In genomic region chr10:44180321-44181154, GRCh38 we compare ENCODE assay signal across 12 cellular contexts.
DNase-seq lines count a peak whose midpoint lies in the region; ATAC-seq and TF ChIP-seq lines count a peak whose summit lies in the region.
"Had no signal": no experiment of that assay in that cellular context is flagged by ENCODE, and none has a peak within 500 bp of the region (broad histone marks: within the 10 kb centered on the region; RNA-seq: fewer than 3 reads in every experiment).

No MANE protein-coding gene starts in this region.

- TF ChIP-seq EP300 in gastroesophageal sphincter (IDR thresholded peaks at IDR 0.05), result no peak

- H3K9ac ChIP-seq in SK-N-MC (ENCODE audit: insufficient read length), result no peak overlapping the region

- 37 to 56% methylated on average over 3 to 6 of the region's 10 CpGs for WGBS in gastroesophageal sphincter (ENCODE audit: low coverage in 1 of 2), 2 donors

- peaks cover 0 to 32% (median 0%) of the 10 kb centered on the region in 3 donors for H3K4me1 ChIP-seq in gastroesophageal sphincter

- H3K4me1 Mint-ChIP-seq in natural killer cell, result no peaks in the 10 kb centered on the region
- no peaks in the 10 kb centered on the region for H3K4me1 Mint-ChIP-seq in activated T-cell treated with anti-CD3 and anti-CD28 coated beads, Interleukin-2, amount 50 U/mL, for 24 hours (ENCODE audit: low read depth)
- H3K4me1 Mint-ChIP-seq: stimulated activated memory B cell treated with anti-CD40 and anti-IgM and Interleukin-4, amounts not matched to agents 10 μg/mL and 1 μg/mL and 100 μg/mL, for 72 hours had no signal

- peak; percentile 85 for ATAC-seq in gastroesophageal sphincter
- no peak for ATAC-seq in natural killer cell
- ATAC-seq: left lobe of liver; stimulated activated memory B cell treated with anti-CD40 and anti-IgM and Interleukin-4, amounts not matched to agents 10 μg/mL and 1 μg/mL and 100 μg/mL, for 72 hours had no signal

- H3K36me3 ChIP-seq in SK-N-MC (ENCODE audit: insufficient read depth, low read length) (no peaks in the 10 kb centered on the region), gastroesophageal sphincter (no peaks in the 10 kb centered on the region)

- H3K27me3 ChIP-seq in gastroesophageal sphincter, result no peaks in the 10 kb centered on the region

- no peaks in the 10 kb centered on the region for H3K9me3 Mint-ChIP-seq in natural killer cell
- no peaks in the 10 kb centered on the region for H3K9me3 Mint-ChIP-seq in activated T-cell treated with anti-CD3 and anti-CD28 coated beads, Interleukin-2, amount 50 U/mL, for 24 hours

- H3K4me3 Mint-ChIP-seq in natural killer cell, result no peak overlapping the region
- no peak overlapping the region for H3K4me3 Mint-ChIP-seq in activated T-cell treated with anti-CD3 and anti-CD28 coated beads, Interleukin-2, amount 50 U/mL, for 24 hours
- H3K4me3 Mint-ChIP-seq: stimulated activated memory B cell treated with anti-CD40 and anti-IgM and Interleukin-4, amounts not matched to agents 10 μg/mL and 1 μg/mL and 100 μg/mL, for 72 hours had no signal

- H3K9me3 ChIP-seq in SK-N-MC (ENCODE audit: low read depth, low read length), result no peaks in the 10 kb centered on the region
- H3K9me3 ChIP-seq in gastroesophageal sphincter, result no peaks in the 10 kb centered on the region

- intact Hi-C loops in natural killer cell (cut with micrococcal nuclease), result no loop called here

- no peak for TF ChIP-seq CTCF in gastroesophageal sphincter (IDR thresholded peaks at IDR 0.05)
- no peak for TF ChIP-seq CTCF in natural killer cell (IDR thresholded peaks at IDR 0.05)
- no peak for TF ChIP-seq CTCF in GM13977 (IDR thresholded peaks at IDR 0.05; ENCODE audit: extremely low read depth, insufficient read depth, missing control alignments)

- DNase-seq in G401 (ENCODE audit: low spot score) (peak; percentile 45), SK-N-MC (ENCODE audit: low read depth, low spot score) (no peak), smooth muscle cell of the brain vasculature (ENCODE audit: low read depth, low spot score) (peak; percentile 93), natural killer cell (no peak), midbrain (lab: John Stamatoyannopoulos, UW) (no peak), GM13977 (ENCODE audit: low spot score) (no peak)
- no peak for DNase-seq in activated T-cell treated with anti-CD3 and anti-CD28 coated beads, Interleukin-2, amount 50 U/mL, for 24 hours
- DNase-seq: NCI-H526 had no signal

- H3K4me3 ChIP-seq in SK-N-MC (no peak overlapping the region), gastroesophageal sphincter (no peak overlapping the region)
- H3K4me3 ChIP-seq: skin epidermis had no signal

- in situ Hi-C loops in G401 (cut with HindIII; ENCODE audit: low sequenced_read_pairs), result no loop called here
- in situ Hi-C loops in GM13977 (cut with MboI; ENCODE audit: low pct_unique_long_range_greater_than_20kb, low sequenced_read_pairs, unreplicated experiment), result loop anchor here (25.0 kb wide), 1 partner anchor 107 kb away; no protein-coding TSS in a partner anchor

- no peak overlapping the region for H3K27ac Mint-ChIP-seq in natural killer cell
- H3K27ac Mint-ChIP-seq in activated T-cell treated with anti-CD3 and anti-CD28 coated beads, Interleukin-2, amount 50 U/mL, for 24 hours, result no peak overlapping the region
- H3K27ac Mint-ChIP-seq: stimulated activated memory B cell treated with anti-CD40 and anti-IgM and Interleukin-4, amounts not matched to agents 10 μg/mL and 1 μg/mL and 100 μg/mL, for 72 hours had no signal

- H3K36me3 Mint-ChIP-seq in natural killer cell, result no peaks in the 10 kb centered on the region
- no peaks in the 10 kb centered on the region for H3K36me3 Mint-ChIP-seq in activated T-cell treated with anti-CD3 and anti-CD28 coated beads, Interleukin-2, amount 50 U/mL, for 24 hours (ENCODE audit: low read depth)
- H3K36me3 Mint-ChIP-seq: stimulated activated memory B cell treated with anti-CD40 and anti-IgM and Interleukin-4, amounts not matched to agents 10 μg/mL and 1 μg/mL and 100 μg/mL, for 72 hours had no signal

- no peak for TF ChIP-seq POLR2A in gastroesophageal sphincter (IDR thresholded peaks at IDR 0.05)

- H3K27ac ChIP-seq in SK-N-MC (peak overlapping the region; percentile 25; the same call in 1 of the 2 replicates), gastroesophageal sphincter (no peak overlapping the region)

- peaks cover 6% of the 10 kb centered on the region in 2 donors for H3K27me3 Mint-ChIP-seq in natural killer cell (ENCODE audit: low read depth in 2 of 2)
- H3K27me3 Mint-ChIP-seq in activated T-cell treated with anti-CD3 and anti-CD28 coated beads, Interleukin-2, amount 50 U/mL, for 24 hours, result peaks cover 3% of the 10 kb centered on the region
- H3K27me3 Mint-ChIP-seq: stimulated activated memory B cell treated with anti-CD40 and anti-IgM and Interleukin-4, amounts not matched to agents 10 μg/mL and 1 μg/mL and 100 μg/mL, for 72 hours had no signal

Comparison
In these comparisons a context has a peak if more than half of its experiments do, and no peak if none do; other contexts are left out.
1. DNase-seq: peak in G401 (single experiment) and smooth muscle cell of the brain vasculature (single experiment); none in SK-N-MC (single experiment), natural killer cell (single experiment), midbrain (single experiment), GM13977 (single experiment) and activated T-cell treated with anti-CD3 and anti-CD28 coated beads, Interleukin-2, amount 50 U/mL, for 24 hours (single experiment).